ENCODE assay signal across 8 cellular contexts in the genomic region with DNA sequence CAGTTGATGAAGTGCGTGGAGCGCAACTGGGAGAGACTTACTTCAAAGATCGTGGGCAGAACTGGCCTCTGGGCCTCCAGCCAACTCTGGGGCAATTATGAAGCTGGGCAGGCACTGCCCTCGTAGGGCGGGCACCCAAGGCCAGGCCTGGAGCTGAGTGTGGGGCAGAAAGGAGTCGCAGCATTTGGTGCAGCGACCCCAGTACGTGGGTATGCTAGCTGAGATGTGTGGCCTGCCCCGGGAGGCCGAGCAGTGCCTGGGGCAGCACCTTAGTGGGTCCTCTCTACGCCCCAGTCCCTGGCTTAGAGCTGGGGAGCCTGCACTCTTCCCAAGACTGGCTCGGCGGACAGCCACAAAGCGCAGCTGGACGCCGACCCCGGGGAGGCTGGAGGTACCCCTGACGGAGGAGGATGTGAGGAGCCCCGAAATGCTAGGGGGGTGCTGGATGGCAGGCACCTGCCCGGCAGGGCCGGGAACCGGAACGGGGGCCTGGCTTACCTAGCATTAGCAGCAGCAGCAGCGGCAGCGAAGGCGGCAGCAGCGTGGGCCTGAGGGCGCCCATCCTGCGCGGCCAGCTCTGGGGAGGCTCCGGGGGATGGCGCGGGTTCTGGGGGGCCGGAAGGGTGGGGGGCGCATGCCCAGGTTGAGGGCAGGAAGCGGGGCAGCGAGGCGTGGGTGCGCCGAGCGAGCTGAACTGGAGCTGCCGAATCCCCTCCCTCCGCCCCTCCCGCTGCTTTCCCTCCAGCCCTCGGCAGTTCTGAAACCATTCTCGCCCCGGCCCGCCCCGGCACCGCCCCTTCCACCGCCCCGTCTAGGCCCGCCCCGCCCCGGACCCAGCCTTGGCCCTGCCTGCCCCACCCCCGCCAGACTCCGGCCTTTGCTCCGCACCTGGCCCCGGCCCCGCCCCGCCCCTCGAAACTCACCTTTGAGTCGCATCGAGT. TPM values are rescaled to one million over a fixed set of nuclear protein-coding genes. Genes with fewer than 3 reads are reported as not detected.
A peak's percentile ranks its signal among the peaks of the same experiment; 100 is the strongest.
DNase-seq lines count a peak whose midpoint lies in the region; ATAC-seq and TF ChIP-seq lines count a peak whose summit lies in the region.

A gene with protein sequence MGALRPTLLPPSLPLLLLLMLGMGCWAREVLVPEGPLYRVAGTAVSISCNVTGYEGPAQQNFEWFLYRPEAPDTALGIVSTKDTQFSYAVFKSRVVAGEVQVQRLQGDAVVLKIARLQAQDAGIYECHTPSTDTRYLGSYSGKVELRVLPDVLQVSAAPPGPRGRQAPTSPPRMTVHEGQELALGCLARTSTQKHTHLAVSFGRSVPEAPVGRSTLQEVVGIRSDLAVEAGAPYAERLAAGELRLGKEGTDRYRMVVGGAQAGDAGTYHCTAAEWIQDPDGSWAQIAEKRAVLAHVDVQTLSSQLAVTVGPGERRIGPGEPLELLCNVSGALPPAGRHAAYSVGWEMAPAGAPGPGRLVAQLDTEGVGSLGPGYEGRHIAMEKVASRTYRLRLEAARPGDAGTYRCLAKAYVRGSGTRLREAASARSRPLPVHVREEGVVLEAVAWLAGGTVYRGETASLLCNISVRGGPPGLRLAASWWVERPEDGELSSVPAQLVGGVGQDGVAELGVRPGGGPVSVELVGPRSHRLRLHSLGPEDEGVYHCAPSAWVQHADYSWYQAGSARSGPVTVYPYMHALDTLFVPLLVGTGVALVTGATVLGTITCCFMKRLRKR (minus strand): TSS at position 709 of the 941 bp plus-strand sequence. CDS start 147 bp downstream, at position 562.

- H3K36me3 ChIP-seq in IMR-90 (ENCODE audit: control insufficient read depth, insufficient read depth, low read length), result peaks cover 3% of the 10 kb centered on the region; the same call in 1 of the 2 replicates
- H3K36me3 ChIP-seq in stomach, result peaks cover 0 to 21% (median 20%) of the 10 kb centered on the region in 4 donors

- no peak within 1 kb of the TSS for H3K23ac ChIP-seq in IMR-90 (ENCODE audit: low read depth, low read length)

- H4K8ac ChIP-seq in IMR-90 (ENCODE audit: low read depth in 2 of 2, low read length in 2 of 2), result peak within 1 kb of the TSS; percentile 81 to 86

- H3K27ac Mint-ChIP-seq in nephron progenitor cell, result no peak within 1 kb of the TSS

- H2AK9ac ChIP-seq in IMR-90 (replicated peaks; ENCODE audit: low read depth, low read length, poor library complexity), result peak within 1 kb of the TSS; percentile 91

- peak within 1 kb of the TSS; percentile 45 for H3K14ac ChIP-seq in IMR-90 (replicated peaks; ENCODE audit: low read depth, low read length)

- peak within 1 kb of the TSS; percentile 13; the same call in 1 of the 2 replicates for H2AK5ac ChIP-seq in IMR-90 (ENCODE audit: low read depth, low read length)

- H3K9me3 ChIP-seq in IMR-90 (ENCODE audit: control insufficient read depth, insufficient read depth, low read length) (no peaks in the 10 kb centered on the region), stomach (no peaks in the 10 kb centered on the region)

- H3K27me3 Mint-ChIP-seq in nephron progenitor cell (ENCODE audit: low read depth, poor library complexity), result peaks cover 23% of the 10 kb centered on the region

- H3K27me3 ChIP-seq in IMR-90 (ENCODE audit: control insufficient read depth, insufficient read depth, low read length) (no peaks in the 10 kb centered on the region), stomach (no peaks in the 10 kb centered on the region)

- peak within 1 kb of the TSS; percentile 74 for H4K5ac ChIP-seq in IMR-90 (ENCODE audit: low read depth, low read length)

- peak within 1 kb of the TSS; percentile 55 for H3K9ac ChIP-seq in IMR-90 (ENCODE audit: low read depth, low read length)

- H3K9me1 ChIP-seq in IMR-90 (ENCODE audit: insufficient read depth, low read length), result no peaks in the 10 kb centered on the region

- intact Hi-C loops in IMR-90 (cut with micrococcal nuclease) (no loop called here), stomach (cut with DNase I; ENCODE audit: low total_unique reads) (no loop called here)

- peaks cover 0 to 20% of the 10 kb centered on the region in 2 experiments; a peak in 3 of 4 replicates for H3K79me1 ChIP-seq in IMR-90 (ENCODE audit: low read depth in 1 of 2, low read length in 2 of 2)

- peak within 1 kb of the TSS; percentile 24; the same call in 1 of the 2 replicates for H4K91ac ChIP-seq in IMR-90 (ENCODE audit: insufficient read depth, low read depth, low read length)

- POLR2A ChIA-PET in IMR-90 (lab: Charles Lee; ENCODE audit: unreplicated experiment), result no interaction called here

- H2BK15ac ChIP-seq in IMR-90 (ENCODE audit: low read depth, low read length), result no peak within 1 kb of the TSS

- H3K36me3 Mint-ChIP-seq in nephron progenitor cell (ENCODE audit: low read depth), result no peaks in the 10 kb centered on the region

- no peaks in the 10 kb centered on the region for H3K9me3 Mint-ChIP-seq in nephron progenitor cell

- H3K4me3 ChIP-seq in IMR-90 (ENCODE audit: insufficient read depth, low read depth, low read length) (peak within 1 kb of the TSS; percentile 82), stomach (peak within 1 kb of the TSS; percentile 58 to 90 (median 80))

- peaks cover 52% of the 10 kb centered on the region for H3K4me1 Mint-ChIP-seq in nephron progenitor cell

- no peak within 1 kb of the TSS; the same call in 1 of the 2 replicates for H3K18ac ChIP-seq in IMR-90 (ENCODE audit: low read depth, low read length)

- no peak for TF ChIP-seq EP300 in stomach (IDR thresholded peaks at IDR 0.05)

- H3K27ac ChIP-seq in IMR-90 (ENCODE audit: insufficient read depth, low read length), result peak within 1 kb of the TSS; percentile 40; the same call in 1 of the 2 replicates
- peak within 1 kb of the TSS; percentile 88 to 97 (median 94) for H3K27ac ChIP-seq in stomach

- H2BK120ac ChIP-seq in IMR-90 (ENCODE audit: low read depth, low read length), result no peak within 1 kb of the TSS

- H4K20me1 ChIP-seq in IMR-90 (ENCODE audit: insufficient read depth, low read length), result 0 out of 2 replicates have a peak, but pooled peaks cover 5% of the 10 kb centered on the region

- DNase-seq in CMK (ENCODE audit: low read depth) (peak; percentile 83), IMR-90 (peak; percentile 69), RPMI7951 (ENCODE audit: low read depth) (peak; percentile 70), fibroblast of peridontal ligament (ENCODE audit: extremely low read depth) (peak; percentile 62), nephron progenitor cell (peak; percentile 96), stomach (peak; percentile 94)
- DNase-seq in activated T-helper 1 cell treated with anti-CD3 and anti-CD28 coated beads, Interleukin-2, amount 50 U/mL, for 16 hours (ENCODE audit: low read depth in 1 of 2, low spot score in 1 of 2), result peak; percentile 88 to 94

- H3K4me1 ChIP-seq in IMR-90 (ENCODE audit: control insufficient read depth, insufficient read depth, low read length) (peaks cover 16% of the 10 kb centered on the region), stomach (peaks cover 25 to 83% (median 62%) of the 10 kb centered on the region in 4 donors)

- CTCF ChIA-PET in IMR-90 (lab: Yijun Ruan, JAX), result interaction anchor here (0.9 to 1.0 kb wide), 2 partner anchors 20 to 279 kb away, joined by 3 read pairs; no protein-coding TSS in a partner anchor

- peak within 1 kb of the TSS; percentile 91 for H3K4me3 Mint-ChIP-seq in nephron progenitor cell

- dilution Hi-C loops in IMR-90 (cut with HindIII; ENCODE audit: low sequenced_read_pairs, unreplicated experiment), result no loop called here

- H3K4ac ChIP-seq in IMR-90 (ENCODE audit: low read depth, low read length), result peak within 1 kb of the TSS; percentile 66; the same call in 1 of the 2 replicates

- H2BK5ac ChIP-seq in IMR-90 (ENCODE audit: low read depth, low read length, poor library complexity, severe bottlenecking), result no peak within 1 kb of the TSS

- peak within 1 kb of the TSS; percentile 94 for H2AFZ ChIP-seq in IMR-90 (replicated peaks; ENCODE audit: low read length, poor library complexity)

- TF ChIP-seq POLR2A in IMR-90 (IDR thresholded peaks at IDR 0.05; ENCODE audit: low read depth, low read length) (no peak), stomach (IDR thresholded peaks at IDR 0.05) (peak in 1 of 4 donors; percentile 39)

- in situ Hi-C loops in IMR-90 (cut with MboI; ENCODE audit: low sequenced_read_pairs), result loop anchor here (10.0 kb wide), 1 partner anchor 257 kb away; no protein-coding TSS in a partner anchor

- no peak within 1 kb of the TSS for H2BK20ac ChIP-seq in IMR-90 (ENCODE audit: low read depth, low read length)

- ATAC-seq in GM21390 (IDR thresholded peaks at IDR 0.05; ENCODE audit: unreplicated experiment), result peak; percentile 50
- peak; percentile 67 for ATAC-seq in IMR-90 (ENCODE audit: low read depth)

- TF ChIP-seq RAD21 in IMR-90 (IDR thresholded peaks at IDR 0.05; ENCODE audit: low read length), result no peak

- H3K56ac ChIP-seq in IMR-90 (ENCODE audit: extremely low read depth, insufficient read depth, low read length), result 0 out of 2 replicates have a peak within 1 kb of the TSS, but pooled peaks have one; percentile 46

- TF ChIP-seq CTCF in IMR-90 (conservative IDR thresholded peaks at IDR 0.05; ENCODE audit: low read depth, low read length) (no peak), nephron progenitor cell (IDR thresholded peaks at IDR 0.05) (no peak), stomach (IDR thresholded peaks at IDR 0.05) (no peak)

- BruUV-seq in IMR-90 (replicated peaks; lab: Mats Ljungman, UMichigan), result no TSS peak

- H3K4me2 ChIP-seq in IMR-90 (ENCODE audit: low read depth, low read length), result peak within 1 kb of the TSS; percentile 99

- WGBS in IMR-90 (ENCODE audit: extremely low coverage in 2 of 2, insufficient read length in 1 of 2), 2 experiments, result 6% methylated on average over 27 of the region's 64 CpGs; no CpG with 5 or more reads in 1 of the 2 experiments
- 0 to 6% (median 2%) methylated on average over 17 to 64 of the region's 64 CpGs for WGBS in stomach, 5 donors

TF ChIP-seq in IMR-90, 13 proteins besides CTCF, POLR2A, EP300 and RAD21:
- TF ChIP-seq MXI1 (IDR thresholded peaks at IDR 0.05; ENCODE audit: borderline replicate concordance, low read depth, low read length) (0 out of 2 replicates have a peak, but pooled peaks have one; percentile 9), MAZ (IDR thresholded peaks at IDR 0.05; ENCODE audit: borderline replicate concordance, low read depth, low read length) (peak; percentile 67; the same call in 1 of the 2 replicates), BHLHE40 (IDR thresholded peaks at IDR 0.05; ENCODE audit: low read depth, low read length) (no peak)

RNA-seq across cellular contexts. Expression of the gene that starts here (rescaled TPM):
- total RNA-seq in IMR-90 (2012; rRNA removed), result 7.5 and 8.8 TPM in 2 replicates
- 25.2 and 26.3 TPM in 2 replicates for polyA plus RNA-seq in IMR-90 (2012; rRNA removed)
- polyA plus RNA-seq in IMR-90 (2012; cell fraction: cytosol; rRNA removed), result 24.0 and 37.8 TPM in 2 replicates
- 23.9 and 55.0 TPM in 2 replicates for polyA plus RNA-seq in IMR-90 (2012; cell fraction: nucleus; rRNA removed; ENCODE audit: low replicate concordance)
- total RNA-seq in RPMI7951 (2014; rRNA removed; shearing (Covaris generic)), result 7.9 and 10.7 TPM in 2 replicates
- 10 to 100 TPM in 3 of 5 donors, 1 to 10 TPM in 2; 4.7 to 65.2 (median 11.6) TPM for total RNA-seq in stomach
- polyA plus RNA-seq in stomach, result 10 to 100 TPM in 2 of 3 donors, 1 to 10 TPM in 1; 5.8 to 21.7 (median 18.0) TPM

Comparison
In these comparisons a context has a peak if more than half of its experiments do, and no peak if none do; other contexts are left out.
1. Peak in every context shown above with its lines: DNase-seq, ATAC-seq, H3K4me3 ChIP-seq and H3K27ac ChIP-seq.